Comparison of ENCODE assay signal across 20 cellular contexts in genomic region chr11:5367461-5368074, GRCh38. TPM values are rescaled to one million over a fixed set of nuclear protein-coding genes. Genes with fewer than 3 reads are reported as not detected.
A peak's percentile ranks its signal among the peaks of the same experiment; 100 is the strongest.
DNase-seq lines count a peak whose midpoint lies in the region; ATAC-seq and TF ChIP-seq lines count a peak whose summit lies in the region.
"Had no signal": no experiment of that assay in that cellular context is flagged by ENCODE, and none has a peak within 500 bp of the region (broad histone marks: within the 10 kb centered on the region; RNA-seq: fewer than 3 reads in every experiment).

No MANE protein-coding gene starts in this region.

- no peaks in the 10 kb centered on the region for H3K9me3 Mint-ChIP-seq in activated CD4-positive, alpha-beta T cell treated with anti-CD3 and anti-CD28 coated beads, Interleukin-2, amount 10 ng/mL, durations not matched to agents 7 days and 5 days

- no peak for TF ChIP-seq CTCF in AG10803 (conservative IDR thresholded peaks at IDR 0.05; ENCODE audit: low read length)
- TF ChIP-seq CTCF in uterus (IDR thresholded peaks at IDR 0.05), result no peak

- no peak overlapping the region for H3K27ac ChIP-seq in uterus
- H3K27ac ChIP-seq: esophagus muscularis mucosa, psoas muscle had no signal

- peak; percentile 81 for DNase-seq in AG10803 (ENCODE audit: low read depth)
- DNase-seq in HS-5 (ENCODE audit: low read depth), result peak; percentile 80
- peak; percentile 92 for DNase-seq in amniotic epithelial cell (ENCODE audit: low read depth)
- DNase-seq in left ventricle myocardium superior, result no peak
- no peak for DNase-seq in activated CD4-positive, alpha-beta T cell treated with anti-CD3 and anti-CD28 coated beads, Interleukin-2, amount 10 ng/mL, durations not matched to agents 7 days and 5 days
- no peak for DNase-seq in stimulated activated naive CD4-positive, alpha-beta T cell (lab: John Stamatoyannopoulos, UW)
- DNase-seq in uterus, result no peak
- DNase-seq: activated CD8-positive, alpha-beta memory T cell treated with anti-CD3 and anti-CD28 coated beads for 24 hours; activated naive CD4-positive, alpha-beta T cell treated with Interleukin-2 at 50 U/mL for 16 hours; cerebellar nuclear complex; NCI-H1694; NCI-H524 treated with DMSO at 0.1 percent for 48 hours; psoas muscle; SHP77; stimulated activated CD4-positive, alpha-beta T cell treated with anti-CD3 and anti-CD28 coated beads, Interleukin-4, amount 100 ng/mL, for 24 hours; stimulated activated naive CD8-positive, alpha-beta T cell treated with anti-CD3 and anti-CD28 coated beads, Interleukin-15, Interleukin-2, amounts not matched to agents 100 U/mL and 50 U/mL, for 24 hours had no signal

- H3K27ac Mint-ChIP-seq in activated CD4-positive, alpha-beta T cell treated with anti-CD3 and anti-CD28 coated beads, Interleukin-2, amount 10 ng/mL, durations not matched to agents 7 days and 5 days, result no peak overlapping the region

- no peak overlapping the region for H3K4me3 Mint-ChIP-seq in activated CD4-positive, alpha-beta T cell treated with anti-CD3 and anti-CD28 coated beads, Interleukin-2, amount 10 ng/mL, durations not matched to agents 7 days and 5 days

- no peak overlapping the region for H3K4me3 ChIP-seq in AG10803 (ENCODE audit: low read length)
- no peak overlapping the region for H3K4me3 ChIP-seq in uterus
- H3K4me3 ChIP-seq: BLaER1 treated with 17β-estradiol and CSF1 and Interleukin-3, amounts not matched to agents 10 nM and 100 nM; esophagus muscularis mucosa; psoas muscle had no signal

- H3K4me1 Mint-ChIP-seq in activated CD4-positive, alpha-beta T cell treated with anti-CD3 and anti-CD28 coated beads, Interleukin-2, amount 10 ng/mL, durations not matched to agents 7 days and 5 days, result no peaks in the 10 kb centered on the region

- no peaks in the 10 kb centered on the region for H3K36me3 Mint-ChIP-seq in activated CD4-positive, alpha-beta T cell treated with anti-CD3 and anti-CD28 coated beads, Interleukin-2, amount 10 ng/mL, durations not matched to agents 7 days and 5 days (ENCODE audit: low read depth)

- peak; percentile 63 for ATAC-seq in left ventricle myocardium superior
- no peak for ATAC-seq in HG02938 (IDR thresholded peaks at IDR 0.05; ENCODE audit: unreplicated experiment)
- ATAC-seq: HCT116; psoas muscle; stimulated activated naive CD8-positive, alpha-beta T cell treated with anti-CD3 and anti-CD28 coated beads, Interleukin-15, Interleukin-2, amounts not matched to agents 100 U/mL and 50 U/mL, for 24 hours had no signal

- POLR2A ChIA-PET in activated CD4-positive, alpha-beta T cell treated with anti-CD3 and anti-CD28 coated beads, Interleukin-2, amount 10 ng/mL, durations not matched to agents 7 days and 5 days (lab: Charles Lee), result no interaction called here

- H3K9me3 ChIP-seq in uterus, result no peaks in the 10 kb centered on the region
- H3K9me3 ChIP-seq: psoas muscle had no signal

- no peaks in the 10 kb centered on the region for H3K27me3 ChIP-seq in uterus
- H3K27me3 ChIP-seq: BLaER1 treated with 17β-estradiol and CSF1 and Interleukin-3, amounts not matched to agents 10 nM and 100 nM; esophagus muscularis mucosa had no signal

- peaks cover 6% of the 10 kb centered on the region for H3K27me3 Mint-ChIP-seq in activated CD4-positive, alpha-beta T cell treated with anti-CD3 and anti-CD28 coated beads, Interleukin-2, amount 10 ng/mL, durations not matched to agents 7 days and 5 days

- H3K4me1 ChIP-seq in uterus, result peaks cover 3 to 4% of the 10 kb centered on the region in 2 donors
- H3K4me1 ChIP-seq: esophagus muscularis mucosa, psoas muscle had no signal

- intact Hi-C loops in left ventricle myocardium superior (cut with micrococcal nuclease) (no loop called here), uterus (cut with DNase I; ENCODE audit: low total_unique reads) (no loop called here)

- no peaks in the 10 kb centered on the region for H3K36me3 ChIP-seq in uterus
- H3K36me3 ChIP-seq: BLaER1 treated with 17β-estradiol and CSF1 and Interleukin-3, amounts not matched to agents 10 nM and 100 nM; esophagus muscularis mucosa had no signal

- no peak for TF ChIP-seq POLR2A in uterus (IDR thresholded peaks at IDR 0.05)

- CTCF ChIA-PET in activated CD4-positive, alpha-beta T cell treated with anti-CD3 and anti-CD28 coated beads, Interleukin-2, amount 10 ng/mL, durations not matched to agents 7 days and 5 days (lab: Charles Lee), result no interaction called here

RNA-seq across cellular contexts. Expression of gene OR51M1, which starts 16.0 kb away (rescaled TPM):
- total RNA-seq in left ventricle myocardium superior, result not detected
- not detected for total RNA-seq in activated CD4-positive, alpha-beta T cell treated with anti-CD3 and anti-CD28 coated beads, Interleukin-2, amount 10 ng/mL, durations not matched to agents 7 days and 5 days
- total RNA-seq in uterus, result not detected
- total RNA-seq: esophagus muscularis mucosa, psoas muscle had no signal

RNA-seq across cellular contexts. Expression of gene OR51B6, which starts 16.3 kb away (rescaled TPM):
- total RNA-seq in left ventricle myocardium superior (not detected), uterus (not detected)
- not detected for total RNA-seq in activated CD4-positive, alpha-beta T cell treated with anti-CD3 and anti-CD28 coated beads, Interleukin-2, amount 10 ng/mL, durations not matched to agents 7 days and 5 days
- total RNA-seq: esophagus muscularis mucosa, psoas muscle had no signal

RNA-seq across cellular contexts. Expression of gene OR51B5, which starts 24.2 kb away (rescaled TPM):
- total RNA-seq in left ventricle myocardium superior, result not detected
- total RNA-seq in activated CD4-positive, alpha-beta T cell treated with anti-CD3 and anti-CD28 coated beads, Interleukin-2, amount 10 ng/mL, durations not matched to agents 7 days and 5 days, result not detected
- 1 to 10 TPM in 1 of 4 donors, under 1 TPM in 1, not detected in 2; 0.85 to 2.9 TPM for total RNA-seq in uterus
- total RNA-seq: esophagus muscularis mucosa, psoas muscle had no signal

RNA-seq across cellular contexts. Expression of gene OR51B2, which starts 43.5 kb away (rescaled TPM):
- not detected for total RNA-seq in left ventricle myocardium superior
- total RNA-seq in activated CD4-positive, alpha-beta T cell treated with anti-CD3 and anti-CD28 coated beads, Interleukin-2, amount 10 ng/mL, durations not matched to agents 7 days and 5 days, result not detected
- 1 to 10 TPM in 1 of 4 donors, under 1 TPM in 1, not detected in 2; 0.82 to 1.5 TPM for total RNA-seq in uterus
- total RNA-seq: esophagus muscularis mucosa, psoas muscle had no signal

RNA-seq across cellular contexts. Expression of gene OR51Q1, which starts 54.3 kb away (rescaled TPM):
- total RNA-seq in left ventricle myocardium superior (not detected), uterus (not detected)
- not detected for total RNA-seq in activated CD4-positive, alpha-beta T cell treated with anti-CD3 and anti-CD28 coated beads, Interleukin-2, amount 10 ng/mL, durations not matched to agents 7 days and 5 days
- total RNA-seq: esophagus muscularis mucosa, psoas muscle had no signal

Comparison
In these comparisons a context has a peak if more than half of its experiments do, and no peak if none do; other contexts are left out.
1. DNase-seq: peak in AG10803 (single experiment), HS-5 (single experiment) and amniotic epithelial cell (single experiment); none in left ventricle myocardium superior (single experiment), activated CD4-positive, alpha-beta T cell treated with anti-CD3 and anti-CD28 coated beads, Interleukin-2, amount 10 ng/mL, durations not matched to agents 7 days and 5 days (single experiment), stimulated activated naive CD4-positive, alpha-beta T cell (0 of 6) and uterus (0 of 2).